ENCODE assay signal across 1 cellular context in the genomic region with DNA sequence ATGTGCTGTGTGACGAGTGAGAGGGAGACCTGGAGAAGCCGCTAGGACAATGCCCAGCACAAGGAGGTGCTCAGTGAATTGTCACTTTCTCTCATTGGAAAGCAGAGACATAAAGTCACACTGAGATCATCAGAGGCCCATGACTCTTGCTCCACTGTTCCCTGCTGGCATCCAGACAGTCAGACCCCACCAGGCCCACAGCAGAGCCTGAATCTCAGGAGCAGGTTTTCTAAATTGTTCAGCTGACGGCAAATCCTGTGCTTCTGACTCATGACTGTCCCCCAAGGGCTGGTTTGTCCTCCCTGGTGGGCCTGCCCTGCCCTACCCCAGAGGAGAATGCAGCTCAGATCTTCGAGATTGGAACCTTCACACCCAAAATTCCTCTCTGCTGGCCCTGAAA.
A peak's percentile ranks its signal among the peaks of the same experiment; 100 is the strongest.
TF ChIP-seq lines count a peak whose summit lies in the region.

No MANE protein-coding gene starts in this region.

TF ChIP-seq in K562, 482 proteins besides CTCF, POLR2A, EP300 and RAD21 (continued from another document):
- TF ChIP-seq, protein P1, sequence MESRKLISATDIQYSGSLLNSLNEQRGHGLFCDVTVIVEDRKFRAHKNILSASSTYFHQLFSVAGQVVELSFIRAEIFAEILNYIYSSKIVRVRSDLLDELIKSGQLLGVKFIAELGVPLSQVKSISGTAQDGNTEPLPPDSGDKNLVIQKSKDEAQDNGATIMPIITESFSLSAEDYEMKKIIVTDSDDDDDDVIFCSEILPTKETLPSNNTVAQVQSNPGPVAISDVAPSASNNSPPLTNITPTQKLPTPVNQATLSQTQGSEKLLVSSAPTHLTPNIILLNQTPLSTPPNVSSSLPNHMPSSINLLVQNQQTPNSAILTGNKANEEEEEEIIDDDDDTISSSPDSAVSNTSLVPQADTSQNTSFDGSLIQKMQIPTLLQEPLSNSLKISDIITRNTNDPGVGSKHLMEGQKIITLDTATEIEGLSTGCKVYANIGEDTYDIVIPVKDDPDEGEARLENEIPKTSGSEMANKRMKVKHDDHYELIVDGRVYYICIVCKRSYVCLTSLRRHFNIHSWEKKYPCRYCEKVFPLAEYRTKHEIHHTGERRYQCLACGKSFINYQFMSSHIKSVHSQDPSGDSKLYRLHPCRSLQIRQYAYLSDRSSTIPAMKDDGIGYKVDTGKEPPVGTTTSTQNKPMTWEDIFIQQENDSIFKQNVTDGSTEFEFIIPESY (CRISPR knock-in tag; IDR thresholded peaks at IDR 0.05) = 0 out of 2 replicates have a peak, but pooled peaks have one; percentile 40
- TF ChIP-seq RBM17 (IDR thresholded peaks at IDR 0.05; ENCODE audit: borderline replicate concordance, low read depth, low read length) (no peak), SLC30A9 (CRISPR knock-in tag; IDR thresholded peaks at IDR 0.05) (no peak), MTA3 (IDR thresholded peaks at IDR 0.05; ENCODE audit: borderline replicate concordance) (no peak), EHMT2 (IDR thresholded peaks at IDR 0.05) (no peak), ZFP36 (IDR thresholded peaks at IDR 0.05; ENCODE audit: low read depth, low read length, partially characterized antibody) (no peak), DNMT1 (IDR thresholded peaks at IDR 0.05) (no peak)
- TF ChIP-seq, protein P2, sequence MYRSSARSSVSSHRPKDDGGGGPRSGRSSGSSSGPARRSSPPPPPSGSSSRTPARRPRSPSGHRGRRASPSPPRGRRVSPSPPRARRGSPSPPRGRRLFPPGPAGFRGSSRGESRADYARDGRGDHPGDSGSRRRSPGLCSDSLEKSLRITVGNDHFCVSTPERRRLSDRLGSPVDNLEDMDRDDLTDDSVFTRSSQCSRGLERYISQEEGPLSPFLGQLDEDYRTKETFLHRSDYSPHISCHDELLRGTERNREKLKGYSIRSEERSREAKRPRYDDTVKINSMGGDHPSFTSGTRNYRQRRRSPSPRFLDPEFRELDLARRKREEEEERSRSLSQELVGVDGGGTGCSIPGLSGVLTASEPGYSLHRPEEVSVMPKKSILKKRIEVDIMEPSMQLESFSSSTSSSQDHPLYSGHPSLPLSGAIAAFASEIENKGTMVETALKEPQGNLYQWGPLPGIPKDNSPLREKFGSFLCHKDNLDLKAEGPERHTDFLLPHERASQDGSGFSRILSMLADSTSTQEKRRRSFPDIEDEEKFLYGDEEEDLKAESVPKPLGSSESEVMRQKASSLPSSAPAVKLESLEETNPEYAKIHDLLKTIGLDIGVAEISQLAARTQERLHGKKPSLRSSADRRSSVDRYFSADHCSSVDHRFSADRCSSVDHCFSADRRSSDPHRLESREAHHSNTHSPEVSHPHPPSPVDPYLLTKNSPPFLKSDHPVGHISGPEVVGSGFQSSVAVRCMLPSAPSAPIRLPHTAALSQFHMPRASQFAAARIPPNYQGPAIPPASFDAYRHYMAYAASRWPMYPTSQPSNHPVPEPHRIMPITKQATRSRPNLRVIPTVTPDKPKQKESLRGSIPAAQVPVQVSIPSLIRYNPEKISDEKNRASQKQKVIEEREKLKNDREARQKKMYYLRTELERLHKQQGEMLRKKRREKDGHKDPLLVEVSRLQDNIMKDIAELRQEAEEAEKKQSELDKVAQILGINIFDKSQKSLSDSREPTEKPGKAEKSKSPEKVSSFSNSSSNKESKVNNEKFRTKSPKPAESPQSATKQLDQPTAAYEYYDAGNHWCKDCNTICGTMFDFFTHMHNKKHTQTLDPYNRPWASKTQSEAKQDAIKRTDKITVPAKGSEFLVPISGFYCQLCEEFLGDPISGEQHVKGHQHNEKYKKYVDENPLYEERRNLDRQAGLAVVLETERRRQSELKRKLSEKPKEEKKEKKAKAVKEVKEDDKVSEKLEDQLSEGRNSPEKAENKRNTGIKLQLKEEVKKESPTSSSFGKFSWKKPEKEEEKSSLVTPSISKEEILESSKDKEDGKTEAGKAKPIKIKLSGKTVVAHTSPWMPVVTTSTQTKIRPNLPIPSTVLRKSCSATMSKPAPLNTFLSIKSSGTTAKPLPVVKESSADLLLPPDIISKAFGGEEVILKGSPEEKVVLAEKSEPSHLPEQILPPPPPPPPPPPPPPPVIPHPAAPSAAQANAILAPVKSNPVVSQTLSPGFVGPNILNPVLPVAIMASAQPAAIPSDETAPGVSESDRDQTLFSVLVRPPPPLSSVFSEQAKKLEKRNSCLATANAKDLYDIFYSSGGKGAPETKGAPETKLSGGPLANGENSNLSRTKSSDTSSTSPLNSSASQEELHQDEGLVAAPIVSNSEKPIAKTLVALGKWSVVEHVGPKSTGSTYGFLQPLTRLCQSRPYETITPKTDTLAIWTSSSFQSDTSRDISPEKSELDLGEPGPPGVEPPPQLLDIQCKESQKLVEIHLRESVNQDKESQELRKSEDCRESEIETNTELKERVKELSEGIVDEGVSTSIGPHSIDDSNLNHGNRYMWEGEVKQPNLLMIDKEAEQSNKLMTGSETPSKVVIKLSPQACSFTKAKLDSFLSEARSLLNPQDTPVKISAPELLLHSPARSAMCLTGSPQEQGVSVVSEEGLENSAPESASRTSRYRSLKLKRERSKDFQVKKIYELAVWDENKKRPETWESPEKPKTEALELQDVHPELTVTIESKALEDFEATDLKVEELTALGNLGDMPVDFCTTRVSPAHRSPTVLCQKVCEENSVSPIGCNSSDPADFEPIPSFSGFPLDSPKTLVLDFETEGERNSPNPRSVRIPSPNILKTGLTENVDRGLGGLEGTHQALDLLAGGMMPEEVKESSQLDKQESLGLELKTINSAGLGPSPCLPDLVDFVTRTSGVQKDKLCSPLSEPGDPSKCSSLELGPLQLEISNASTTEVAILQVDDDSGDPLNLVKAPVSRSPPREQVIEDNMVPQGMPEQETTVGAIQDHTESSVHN (IDR thresholded peaks at IDR 0.05; ENCODE audit: borderline replicate concordance in 1 of 2, low read depth in 1 of 2) = no peak
